In genomic region chr3:29255854-29256696, GRCh38 we compare ENCODE assay signal across 18 cellular contexts. TPM values are rescaled to one million over a fixed set of nuclear protein-coding genes. Genes with fewer than 3 reads are reported as not detected.
DNase-seq lines count a peak whose midpoint lies in the region; ATAC-seq lines count a peak whose summit lies in the region.
"Had no signal": no experiment of that assay in that cellular context is flagged by ENCODE, and none has a peak within 500 bp of the region (broad histone marks: within the 10 kb centered on the region; RNA-seq: fewer than 3 reads in every experiment).

No MANE protein-coding gene starts in this region.

- H3K4me3 Mint-ChIP-seq in activated T-helper 17 cell treated with anti-CD3 and anti-CD28 coated beads, Interleukin-2, amount 50 U/mL, for 72 hours: no peak overlapping the region
- no peak overlapping the region for H3K4me3 Mint-ChIP-seq in natural killer cell treated with Interleukin-12 subunit alpha and Interleukin-12 subunit beta and Interleukin-15 and Interleukin-18, amount 100 ng/mL, for 72 hours
- H3K4me3 Mint-ChIP-seq: activated naive CD8-positive, alpha-beta T cell treated with anti-CD3 and anti-CD28 coated beads, Interleukin-2, amount 50 U/mL, for 24 hours; nephron had no signal

- H3K36me3 Mint-ChIP-seq in activated T-helper 17 cell treated with anti-CD3 and anti-CD28 coated beads, Interleukin-2, amount 50 U/mL, for 72 hours (ENCODE audit: low read depth): no peaks in the 10 kb centered on the region
- no peaks in the 10 kb centered on the region for H3K36me3 Mint-ChIP-seq in natural killer cell treated with Interleukin-12 subunit alpha and Interleukin-12 subunit beta and Interleukin-15 and Interleukin-18, amount 100 ng/mL, for 72 hours

- ATAC-seq in GM18519 (IDR thresholded peaks at IDR 0.05; ENCODE audit: low FRiP score, unreplicated experiment) (peak; percentile 58), HG03378 (IDR thresholded peaks at IDR 0.05; ENCODE audit: unreplicated experiment) (peak; percentile 70)
- ATAC-seq in activated T-helper 17 cell treated with anti-CD3 and anti-CD28 coated beads, Interleukin-2, amount 50 U/mL, for 72 hours (replicated peaks): peak; percentile 51
- no peak for ATAC-seq in natural killer cell treated with Interleukin-12 subunit alpha and Interleukin-12 subunit beta and Interleukin-15 and Interleukin-18, amount 100 ng/mL, for 72 hours
- ATAC-seq: activated naive CD8-positive, alpha-beta T cell treated with anti-CD3 and anti-CD28 coated beads, Interleukin-2, amount 50 U/mL, for 24 hours; esophagus mucosa; right cardiac atrium had no signal

- H3K9me3 Mint-ChIP-seq in activated T-helper 17 cell treated with anti-CD3 and anti-CD28 coated beads, Interleukin-2, amount 50 U/mL, for 72 hours: no peaks in the 10 kb centered on the region
- no peaks in the 10 kb centered on the region for H3K9me3 Mint-ChIP-seq in natural killer cell treated with Interleukin-12 subunit alpha and Interleukin-12 subunit beta and Interleukin-15 and Interleukin-18, amount 100 ng/mL, for 72 hours
- H3K9me3 Mint-ChIP-seq: activated naive CD8-positive, alpha-beta T cell treated with anti-CD3 and anti-CD28 coated beads, Interleukin-2, amount 50 U/mL, for 24 hours; nephron had no signal

- no peak overlapping the region for H3K27ac Mint-ChIP-seq in activated T-helper 17 cell treated with anti-CD3 and anti-CD28 coated beads, Interleukin-2, amount 50 U/mL, for 72 hours
- H3K27ac Mint-ChIP-seq in natural killer cell treated with Interleukin-12 subunit alpha and Interleukin-12 subunit beta and Interleukin-15 and Interleukin-18, amount 100 ng/mL, for 72 hours: no peak overlapping the region
- H3K27ac Mint-ChIP-seq: activated naive CD8-positive, alpha-beta T cell treated with anti-CD3 and anti-CD28 coated beads, Interleukin-2, amount 50 U/mL, for 24 hours; nephron had no signal

- H3K4me1 Mint-ChIP-seq in activated T-helper 17 cell treated with anti-CD3 and anti-CD28 coated beads, Interleukin-2, amount 50 U/mL, for 72 hours: no peaks in the 10 kb centered on the region
- H3K4me1 Mint-ChIP-seq in natural killer cell treated with Interleukin-12 subunit alpha and Interleukin-12 subunit beta and Interleukin-15 and Interleukin-18, amount 100 ng/mL, for 72 hours (ENCODE audit: low read depth in 2 of 2): no peaks in the 10 kb centered on the region
- H3K4me1 Mint-ChIP-seq: activated naive CD8-positive, alpha-beta T cell treated with anti-CD3 and anti-CD28 coated beads, Interleukin-2, amount 50 U/mL, for 24 hours; nephron had no signal

- H3K27me3 Mint-ChIP-seq in activated T-helper 17 cell treated with anti-CD3 and anti-CD28 coated beads, Interleukin-2, amount 50 U/mL, for 72 hours: no peaks in the 10 kb centered on the region
- H3K27me3 Mint-ChIP-seq in natural killer cell treated with Interleukin-12 subunit alpha and Interleukin-12 subunit beta and Interleukin-15 and Interleukin-18, amount 100 ng/mL, for 72 hours: no peaks in the 10 kb centered on the region
- H3K27me3 Mint-ChIP-seq: activated naive CD8-positive, alpha-beta T cell treated with anti-CD3 and anti-CD28 coated beads, Interleukin-2, amount 50 U/mL, for 24 hours had no signal

- DNase-seq in myocyte (ENCODE audit: low read depth) (peak; percentile 47), NCI-H446 treated with DMSO at 0.1 percent for 48 hours (lab: John Stamatoyannopoulos, UW) (no peak), SW 1271 (lab: John Stamatoyannopoulos, UW) (no peak), NCI-H446 (lab: John Stamatoyannopoulos, UW) (no peak)
- no peak for DNase-seq in natural killer cell treated with Interleukin-12 subunit alpha and Interleukin-12 subunit beta and Interleukin-15 and Interleukin-18, amount 100 ng/mL, for 72 hours (ENCODE audit: low spot score)
- DNase-seq: activated naive CD8-positive, alpha-beta T cell treated with anti-CD3 and anti-CD28 coated beads, Interleukin-2, amount 50 U/mL, for 24 hours; activated T-cell treated with anti-CD3 and anti-CD28 coated beads for 4 hours; BE2C; GOT3; NCI-H2171 treated with DMSO at 0.1 percent for 48 hours; right cardiac atrium; T-helper 1 cell; trophoblast cell had no signal

RNA-seq across cellular contexts. Expression of gene RBMS3, which starts 24.8 kb away (rescaled TPM):
- 1 to 10 TPM in 1 of 2 donors, under 1 TPM in 1; 0.37 to 5.8 TPM for total RNA-seq in activated T-helper 17 cell treated with anti-CD3 and anti-CD28 coated beads, Interleukin-2, amount 50 U/mL, for 72 hours
- total RNA-seq in myocyte: 30.6 and 32.2 TPM in 2 replicates
- 26.7 TPM for polyA plus RNA-seq in myocyte (2012)
- total RNA-seq in natural killer cell treated with Interleukin-12 subunit alpha and Interleukin-12 subunit beta and Interleukin-15 and Interleukin-18, amount 100 ng/mL, for 72 hours: 1 to 10 TPM; 1.4 to 3.5 TPM

Comparison
In these comparisons a context has a peak if more than half of its experiments do, and no peak if none do; other contexts are left out.
1. ATAC-seq: peak in GM18519 (single experiment), HG03378 (single experiment) and activated T-helper 17 cell treated with anti-CD3 and anti-CD28 coated beads, Interleukin-2, amount 50 U/mL, for 72 hours (single experiment); none in natural killer cell treated with Interleukin-12 subunit alpha and Interleukin-12 subunit beta and Interleukin-15 and Interleukin-18, amount 100 ng/mL, for 72 hours (0 of 2).